13 cellular contexts compared by ENCODE assay signal in the genomic region with DNA sequence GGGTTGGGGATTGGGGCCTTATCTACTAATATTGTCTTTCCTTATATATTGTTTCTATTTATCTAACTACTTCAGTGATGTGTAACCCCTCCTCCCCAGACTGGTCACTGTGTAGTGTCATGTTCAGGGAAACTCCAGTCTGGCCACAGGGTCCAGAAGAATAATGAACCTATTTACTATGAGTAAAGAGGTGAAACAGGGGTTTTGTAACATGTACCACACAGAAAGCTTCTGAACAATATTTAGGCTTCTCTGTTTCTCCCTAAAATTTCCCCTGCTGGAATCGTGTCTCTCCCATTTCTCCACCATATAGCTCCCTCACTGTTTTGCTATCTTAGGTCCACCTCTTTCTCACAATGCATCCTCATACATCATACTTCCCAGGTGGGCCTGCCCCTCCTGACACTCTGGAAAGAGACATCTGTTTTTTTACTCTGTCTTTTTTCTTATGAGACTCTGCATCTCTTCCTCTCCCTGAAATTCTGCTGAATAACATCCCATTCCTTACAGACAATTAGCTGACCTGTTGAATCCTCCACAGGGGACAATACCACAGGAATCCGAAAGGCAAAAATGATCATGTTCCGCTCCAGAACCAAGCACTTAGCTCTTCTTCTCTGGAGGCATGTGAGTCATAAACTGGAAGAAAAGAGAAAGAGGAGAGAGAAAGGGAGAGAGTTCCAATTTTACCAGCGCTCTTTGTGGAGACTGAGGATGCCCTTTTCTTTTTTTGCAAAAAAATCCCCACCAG.
DNase-seq lines count a peak whose midpoint lies in the region; ATAC-seq, FAIRE-seq and TF ChIP-seq lines count a peak whose summit lies in the region.
"Had no signal": no experiment of that assay in that cellular context is flagged by ENCODE, and none has a peak within 500 bp of the region (broad histone marks: within the 10 kb centered on the region; RNA-seq: fewer than 3 reads in every experiment).

No MANE protein-coding gene starts in this region.

- H3K27ac ChIP-seq in HepG2 (ENCODE audit: extremely low read length, insufficient read depth, low read length) (no peak overlapping the region), right lobe of liver (no peak overlapping the region), astrocyte (ENCODE audit: low read depth, low read length) (peak overlapping the region; percentile 80), heart right ventricle (no peak overlapping the region)
- H3K27ac ChIP-seq: spleen had no signal

- H3K4me3 ChIP-seq in HepG2 (replicated peaks in 1 of 3; ENCODE audit: insufficient read depth in 1 of 3, low read depth in 2 of 3, low read length in 3 of 3) (no peak overlapping the region), right lobe of liver (no peak overlapping the region), astrocyte (ENCODE audit: insufficient read depth, low read depth, low read length) (no peak overlapping the region), heart right ventricle (no peak overlapping the region), BE2C (ENCODE audit: low read depth, low read length) (no peak overlapping the region)
- H3K4me3 ChIP-seq: spleen had no signal

- no peak overlapping the region for H3K4me3 Mint-ChIP-seq in astrocyte (ENCODE audit: unreplicated experiment)

- peaks cover 18% of the 10 kb centered on the region for H3K4me1 Mint-ChIP-seq in astrocyte (ENCODE audit: low read depth, unreplicated experiment)

- H3K27me3 ChIP-seq in HepG2 (ENCODE audit: control insufficient read depth in 1 of 2, insufficient read depth in 2 of 2, low read length in 2 of 2): no peaks in the 10 kb centered on the region
- no peaks in the 10 kb centered on the region for H3K27me3 ChIP-seq in right lobe of liver
- no peaks in the 10 kb centered on the region for H3K27me3 ChIP-seq in astrocyte (ENCODE audit: insufficient read depth, low read length)
- no peaks in the 10 kb centered on the region for H3K27me3 ChIP-seq in heart right ventricle
- no peaks in the 10 kb centered on the region for H3K27me3 ChIP-seq in BE2C
- H3K27me3 ChIP-seq: spleen had no signal

- intact Hi-C loops in HepG2 (cut with micrococcal nuclease; ENCODE audit: unreplicated experiment) (no loop called here), right lobe of liver (cut with DNase I) (no loop called here), heart right ventricle (cut with DNase I) (no loop called here), left ventricle myocardium superior (cut with micrococcal nuclease) (no loop called here)

- POLR2A ChIA-PET in HepG2 (lab: Yijun Ruan, JAX): no interaction called here

- H3K36me3 Mint-ChIP-seq in astrocyte (ENCODE audit: low read depth, unreplicated experiment): no peaks in the 10 kb centered on the region

- CTCF ChIA-PET in HepG2 (lab: Yijun Ruan, JAX; ENCODE audit: low intra/inter-chr PET ratio, low total read pairs): no interaction called here

- no peak for TF ChIP-seq CTCF in HepG2 (CRISPR knock-in tag; IDR thresholded peaks at IDR 0.05)
- no peak for TF ChIP-seq CTCF in right lobe of liver (IDR thresholded peaks at IDR 0.05)
- TF ChIP-seq CTCF in astrocyte (IDR thresholded peaks at IDR 0.05; ENCODE audit: insufficient read depth, low read depth, low read length): no peak
- TF ChIP-seq CTCF in heart right ventricle (IDR thresholded peaks at IDR 0.05): no peak
- TF ChIP-seq CTCF in BE2C (IDR thresholded peaks at IDR 0.05; ENCODE audit: low read depth, low read length): no peak

- H3K9ac ChIP-seq in HepG2 (ENCODE audit: insufficient read depth, low read depth, low read length): no peak overlapping the region
- peak overlapping the region; percentile 53 for H3K9ac ChIP-seq in astrocyte (ENCODE audit: low read length)

- DNase-seq in HepG2 (ENCODE audit: low spot score): no peak
- no peak for DNase-seq in right lobe of liver
- DNase-seq in astrocyte (ENCODE audit: low read depth): peak; percentile 87
- DNase-seq in NCI-H2029 (lab: John Stamatoyannopoulos, UW): no peak
- DNase-seq in heart right ventricle: no peak
- no peak for DNase-seq in BE2C
- no peak for DNase-seq in left ventricle myocardium superior
- DNase-seq: activated CD4-positive, alpha-beta T cell treated with anti-CD3 and anti-CD28 coated beads for 1 hour; cerebellar nuclear complex; NCI-H2029 treated with DMSO at 0.1 percent for 48 hours; spleen had no signal

- H3K79me2 ChIP-seq in HepG2 (ENCODE audit: insufficient read depth, low read length) (no peaks in the 10 kb centered on the region), astrocyte (ENCODE audit: insufficient read depth, low read length) (no peaks in the 10 kb centered on the region)

- H3K4me2 ChIP-seq in HepG2 (ENCODE audit: low read depth, low read length) (no peak overlapping the region), astrocyte (ENCODE audit: low read length) (peak overlapping the region; percentile 37)

- no peaks in the 10 kb centered on the region for H3K27me3 Mint-ChIP-seq in astrocyte (ENCODE audit: low read depth, unreplicated experiment)

- no peak for TF ChIP-seq RAD21 in HepG2 (CRISPR knock-in tag; IDR thresholded peaks at IDR 0.05)

- H4K20me1 ChIP-seq in HepG2 (ENCODE audit: insufficient read depth, low read length) (no peaks in the 10 kb centered on the region), astrocyte (ENCODE audit: insufficient read depth, low read length) (no peaks in the 10 kb centered on the region)

- WGBS in HepG2 (ENCODE audit: low lambda C conversion rate): 57% methylated on average over 4 of the region's 4 CpGs
- 58% methylated on average over 4 of the region's 4 CpGs for WGBS in right lobe of liver (ENCODE audit: insufficient coverage, low coverage, low lambda C conversion rate, missing lambda C conversion rate)
- WGBS in heart right ventricle, 2 donors: 84 to 89% methylated on average over 4 of the region's 4 CpGs

- H3K9me3 Mint-ChIP-seq in astrocyte (ENCODE audit: unreplicated experiment): peaks cover 1% of the 10 kb centered on the region

- TF ChIP-seq EP300 in HepG2 (IDR thresholded peaks at IDR 0.05; ENCODE audit: low read depth in 2 of 2, low read length in 2 of 2) (no peak), HepG2 (CRISPR knock-in tag; IDR thresholded peaks at IDR 0.05; ENCODE audit: borderline replicate concordance) (no peak)

- peak; percentile 51 for ATAC-seq in HepG2
- no peak for ATAC-seq in right lobe of liver
- peak; percentile 76 for ATAC-seq in HG02943 (IDR thresholded peaks at IDR 0.05; ENCODE audit: low read depth, unreplicated experiment)
- no peak for ATAC-seq in heart right ventricle
- no peak for ATAC-seq in left ventricle myocardium superior

- no peaks in the 10 kb centered on the region for H3K36me3 ChIP-seq in HepG2 (replicated peaks in 1 of 2; ENCODE audit: control insufficient read depth in 1 of 2, insufficient read depth in 2 of 2, low read length in 2 of 2)
- no peaks in the 10 kb centered on the region for H3K36me3 ChIP-seq in right lobe of liver
- no peaks in the 10 kb centered on the region for H3K36me3 ChIP-seq in astrocyte (ENCODE audit: insufficient read depth, low read length)
- H3K36me3 ChIP-seq in heart right ventricle: no peaks in the 10 kb centered on the region
- H3K36me3 ChIP-seq in BE2C: no peaks in the 10 kb centered on the region
- H3K36me3 ChIP-seq: spleen had no signal

- H3K9me3 ChIP-seq in HepG2 (ENCODE audit: low read length) (no peaks in the 10 kb centered on the region), right lobe of liver (no peaks in the 10 kb centered on the region), astrocyte (ENCODE audit: insufficient read depth, low read depth, low read length) (no peaks in the 10 kb centered on the region), heart right ventricle (no peaks in the 10 kb centered on the region), BE2C (no peaks in the 10 kb centered on the region)
- H3K9me3 ChIP-seq: spleen had no signal

- FAIRE-seq in HepG2 (lab: Jason Lieb, UNC) (no peak), astrocyte (lab: Jason Lieb, UNC) (peak; percentile 9)
- FAIRE-seq: A204.1 had no signal

- in situ Hi-C loops in HepG2 (cut with HindIII; ENCODE audit: extremely low pct_ligation_motif_present, low pct_unique_long_range_greater_than_20kb): no loop called here

- peak overlapping the region; percentile 98 for H3K27ac Mint-ChIP-seq in astrocyte (ENCODE audit: unreplicated experiment)

- no TSS peak for BruUV-seq in HepG2 (replicated peaks; lab: Mats Ljungman, UMichigan)

- H2AFZ ChIP-seq in HepG2 (ENCODE audit: low read length): no peak overlapping the region
- H2AFZ ChIP-seq in astrocyte (ENCODE audit: low read depth, low read length): no peak overlapping the region

- no peaks in the 10 kb centered on the region for H3K4me1 ChIP-seq in HepG2 (ENCODE audit: insufficient read depth, low read length)
- no peaks in the 10 kb centered on the region for H3K4me1 ChIP-seq in right lobe of liver
- H3K4me1 ChIP-seq in astrocyte (ENCODE audit: insufficient read depth, low read length): peaks cover 13% of the 10 kb centered on the region
- H3K4me1 ChIP-seq in heart right ventricle: peaks cover 0 to 3% (median 0%) of the 10 kb centered on the region in 9 donors
- H3K4me1 ChIP-seq in BE2C: no peaks in the 10 kb centered on the region
- H3K4me1 ChIP-seq: spleen had no signal

- TF ChIP-seq POLR2A in HepG2 (IDR thresholded peaks at IDR 0.05; ENCODE audit: insufficient read depth in 1 of 2, low read depth in 2 of 2, low read length in 2 of 2) (no peak), right lobe of liver (IDR thresholded peaks at IDR 0.05) (no peak)

TF ChIP-seq in HepG2, 621 proteins besides CTCF, POLR2A, EP300 and RAD21 (continues in another document):
- TF ChIP-seq KDM6A (CRISPR knock-in tag; IDR thresholded peaks at IDR 0.05; ENCODE audit: low read depth) (no peak), SRSF4 (IDR thresholded peaks at IDR 0.05; ENCODE audit: low read depth, low read length, poor library complexity, severe bottlenecking) (no peak), MYC (CRISPR knock-in tag; IDR thresholded peaks at IDR 0.05; ENCODE audit: borderline replicate concordance) (no peak), XBP1 (CRISPR knock-in tag; IDR thresholded peaks at IDR 0.05) (no peak), ZNF839 (CRISPR knock-in tag; IDR thresholded peaks at IDR 0.05; ENCODE audit: borderline replicate concordance) (no peak), EEA1 (CRISPR knock-in tag; IDR thresholded peaks at IDR 0.05; ENCODE audit: borderline replicate concordance) (no peak), PHF21A (CRISPR knock-in tag; IDR thresholded peaks at IDR 0.05) (no peak), CHD2 (IDR thresholded peaks at IDR 0.05; ENCODE audit: low read depth, low read length) (no peak), ZNF709 (CRISPR knock-in tag; IDR thresholded peaks at IDR 0.05) (no peak), ZNF383 (CRISPR knock-in tag; IDR thresholded peaks at IDR 0.05; ENCODE audit: borderline replicate concordance) (no peak), ZNF33A (CRISPR knock-in tag; IDR thresholded peaks at IDR 0.05; ENCODE audit: borderline replicate concordance) (no peak), ZNF468 (CRISPR knock-in tag; IDR thresholded peaks at IDR 0.05) (no peak), TMF1 (CRISPR knock-in tag; IDR thresholded peaks at IDR 0.05; ENCODE audit: low read depth) (no peak)

Comparison
In these comparisons a context has a peak if more than half of its experiments do, and no peak if none do; other contexts are left out.
1. ATAC-seq: peak in HepG2 (single experiment) and HG02943 (single experiment); none in right lobe of liver (0 of 4), heart right ventricle (0 of 8) and left ventricle myocardium superior (single experiment).